ENCODE assay signal across 1 cellular context in genomic region chrX:10254746-10255145, GRCh38.
TF ChIP-seq lines count a peak whose summit lies in the region.

No MANE protein-coding gene starts in this region.

TF ChIP-seq in H1, 55 proteins besides CTCF, POLR2A, EP300 and RAD21 (continued from another document):
- no peak for TF ChIP-seq POU5F1 (IDR thresholded peaks at IDR 0.05; ENCODE audit: low read depth, low read length)
